In the genomic region with DNA sequence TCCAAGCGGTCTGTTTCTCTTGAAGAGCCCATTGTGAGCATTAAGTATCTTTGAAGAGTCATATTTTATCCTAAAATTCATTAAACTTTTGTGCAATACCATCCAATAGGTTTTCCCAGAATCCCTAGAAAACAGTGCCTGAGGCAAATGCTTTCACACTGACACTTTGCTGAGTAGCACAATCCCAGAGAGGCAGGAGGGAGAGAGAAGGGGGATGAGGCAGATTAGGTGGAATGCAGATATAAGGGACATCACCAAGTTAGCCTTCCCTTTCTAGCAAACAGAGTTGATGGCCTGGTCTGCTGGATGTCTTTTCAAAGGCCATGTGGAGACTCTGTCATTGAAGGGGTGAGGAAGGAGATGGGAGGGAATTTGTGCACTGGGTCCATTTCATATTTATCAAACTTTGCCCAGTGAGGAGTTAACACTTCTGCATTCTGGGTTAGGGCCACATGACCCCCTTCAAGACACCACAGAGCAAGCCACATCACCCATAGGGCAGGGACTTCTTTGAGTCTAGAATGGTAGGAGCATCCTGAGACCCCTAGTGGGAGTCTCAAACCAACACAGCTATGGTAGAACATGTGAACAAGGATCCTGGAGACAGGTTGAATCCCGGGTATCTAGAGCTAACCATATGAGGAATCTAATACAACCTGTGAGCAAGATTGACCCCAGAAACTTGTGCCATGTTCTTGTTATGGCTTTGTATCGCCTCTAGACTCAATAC, we compare ENCODE assay signal across 1 cellular context.
TF ChIP-seq lines count a peak whose summit lies in the region.

No MANE protein-coding gene starts in this region.

TF ChIP-seq in GM23338, 12 proteins besides CTCF, POLR2A, EP300 and RAD21 (continued from another document):
- TF ChIP-seq, protein P1, sequence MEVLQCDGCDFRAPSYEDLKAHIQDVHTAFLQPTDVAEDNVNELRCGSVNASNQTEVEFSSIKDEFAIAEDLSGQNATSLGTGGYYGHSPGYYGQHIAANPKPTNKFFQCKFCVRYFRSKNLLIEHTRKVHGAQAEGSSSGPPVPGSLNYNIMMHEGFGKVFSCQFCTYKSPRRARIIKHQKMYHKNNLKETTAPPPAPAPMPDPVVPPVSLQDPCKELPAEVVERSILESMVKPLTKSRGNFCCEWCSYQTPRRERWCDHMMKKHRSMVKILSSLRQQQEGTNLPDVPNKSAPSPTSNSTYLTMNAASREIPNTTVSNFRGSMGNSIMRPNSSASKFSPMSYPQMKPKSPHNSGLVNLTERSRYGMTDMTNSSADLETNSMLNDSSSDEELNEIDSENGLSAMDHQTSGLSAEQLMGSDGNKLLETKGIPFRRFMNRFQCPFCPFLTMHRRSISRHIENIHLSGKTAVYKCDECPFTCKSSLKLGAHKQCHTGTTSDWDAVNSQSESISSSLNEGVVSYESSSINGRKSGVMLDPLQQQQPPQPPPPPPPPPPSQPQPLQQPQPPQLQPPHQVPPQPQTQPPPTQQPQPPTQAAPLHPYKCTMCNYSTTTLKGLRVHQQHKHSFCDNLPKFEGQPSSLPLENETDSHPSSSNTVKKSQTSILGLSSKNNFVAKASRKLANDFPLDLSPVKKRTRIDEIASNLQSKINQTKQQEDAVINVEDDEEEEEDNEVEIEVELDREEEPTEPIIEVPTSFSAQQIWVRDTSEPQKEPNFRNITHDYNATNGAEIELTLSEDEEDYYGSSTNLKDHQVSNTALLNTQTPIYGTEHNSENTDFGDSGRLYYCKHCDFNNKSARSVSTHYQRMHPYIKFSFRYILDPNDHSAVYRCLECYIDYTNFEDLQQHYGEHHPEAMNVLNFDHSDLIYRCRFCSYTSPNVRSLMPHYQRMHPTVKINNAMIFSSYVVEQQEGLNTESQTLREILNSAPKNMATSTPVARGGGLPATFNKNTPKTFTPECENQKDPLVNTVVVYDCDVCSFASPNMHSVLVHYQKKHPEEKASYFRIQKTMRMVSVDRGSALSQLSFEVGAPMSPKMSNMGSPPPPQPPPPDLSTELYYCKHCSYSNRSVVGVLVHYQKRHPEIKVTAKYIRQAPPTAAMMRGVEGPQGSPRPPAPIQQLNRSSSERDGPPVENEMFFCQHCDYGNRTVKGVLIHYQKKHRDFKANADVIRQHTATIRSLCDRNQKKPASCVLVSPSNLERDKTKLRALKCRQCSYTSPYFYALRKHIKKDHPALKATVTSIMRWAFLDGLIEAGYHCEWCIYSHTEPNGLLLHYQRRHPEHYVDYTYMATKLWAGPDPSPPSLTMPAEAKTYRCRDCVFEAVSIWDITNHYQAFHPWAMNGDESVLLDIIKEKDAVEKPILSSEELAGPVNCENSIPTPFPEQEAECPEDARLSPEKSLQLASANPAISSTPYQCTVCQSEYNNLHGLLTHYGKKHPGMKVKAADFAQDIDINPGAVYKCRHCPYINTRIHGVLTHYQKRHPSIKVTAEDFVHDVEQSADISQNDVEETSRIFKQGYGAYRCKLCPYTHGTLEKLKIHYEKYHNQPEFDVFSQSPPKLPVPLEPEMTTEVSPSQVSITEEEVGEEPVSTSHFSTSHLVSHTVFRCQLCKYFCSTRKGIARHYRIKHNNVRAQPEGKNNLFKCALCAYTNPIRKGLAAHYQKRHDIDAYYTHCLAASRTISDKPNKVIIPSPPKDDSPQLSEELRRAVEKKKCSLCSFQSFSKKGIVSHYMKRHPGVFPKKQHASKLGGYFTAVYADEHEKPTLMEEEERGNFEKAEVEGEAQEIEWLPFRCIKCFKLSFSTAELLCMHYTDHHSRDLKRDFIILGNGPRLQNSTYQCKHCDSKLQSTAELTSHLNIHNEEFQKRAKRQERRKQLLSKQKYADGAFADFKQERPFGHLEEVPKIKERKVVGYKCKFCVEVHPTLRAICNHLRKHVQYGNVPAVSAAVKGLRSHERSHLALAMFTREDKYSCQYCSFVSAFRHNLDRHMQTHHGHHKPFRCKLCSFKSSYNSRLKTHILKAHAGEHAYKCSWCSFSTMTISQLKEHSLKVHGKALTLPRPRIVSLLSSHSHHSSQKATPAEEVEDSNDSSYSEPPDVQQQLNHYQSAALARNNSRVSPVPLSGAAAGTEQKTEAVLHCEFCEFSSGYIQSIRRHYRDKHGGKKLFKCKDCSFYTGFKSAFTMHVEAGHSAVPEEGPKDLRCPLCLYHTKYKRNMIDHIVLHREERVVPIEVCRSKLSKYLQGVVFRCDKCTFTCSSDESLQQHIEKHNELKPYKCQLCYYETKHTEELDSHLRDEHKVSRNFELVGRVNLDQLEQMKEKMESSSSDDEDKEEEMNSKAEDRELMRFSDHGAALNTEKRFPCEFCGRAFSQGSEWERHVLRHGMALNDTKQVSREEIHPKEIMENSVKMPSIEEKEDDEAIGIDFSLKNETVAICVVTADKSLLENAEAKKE (CRISPR knock-in tag; IDR thresholded peaks at IDR 0.05): no peak
- TF ChIP-seq POLR2AphosphoS5 (IDR thresholded peaks at IDR 0.05; ENCODE audit: low read depth) (no peak), CREB1 (CRISPR knock-in tag; IDR thresholded peaks at IDR 0.05; ENCODE audit: low read depth) (no peak), JUNB (IDR thresholded peaks at IDR 0.05; ENCODE audit: unreplicated experiment) (no peak), ZNF331 (CRISPR knock-in tag; IDR thresholded peaks at IDR 0.05; ENCODE audit: low read depth) (no peak), EZH2phosphoT487 (IDR thresholded peaks at IDR 0.05; ENCODE audit: unreplicated experiment) (no peak), NANOG (IDR thresholded peaks at IDR 0.05; ENCODE audit: borderline replicate concordance) (no peak)
- TF ChIP-seq, protein P2, sequence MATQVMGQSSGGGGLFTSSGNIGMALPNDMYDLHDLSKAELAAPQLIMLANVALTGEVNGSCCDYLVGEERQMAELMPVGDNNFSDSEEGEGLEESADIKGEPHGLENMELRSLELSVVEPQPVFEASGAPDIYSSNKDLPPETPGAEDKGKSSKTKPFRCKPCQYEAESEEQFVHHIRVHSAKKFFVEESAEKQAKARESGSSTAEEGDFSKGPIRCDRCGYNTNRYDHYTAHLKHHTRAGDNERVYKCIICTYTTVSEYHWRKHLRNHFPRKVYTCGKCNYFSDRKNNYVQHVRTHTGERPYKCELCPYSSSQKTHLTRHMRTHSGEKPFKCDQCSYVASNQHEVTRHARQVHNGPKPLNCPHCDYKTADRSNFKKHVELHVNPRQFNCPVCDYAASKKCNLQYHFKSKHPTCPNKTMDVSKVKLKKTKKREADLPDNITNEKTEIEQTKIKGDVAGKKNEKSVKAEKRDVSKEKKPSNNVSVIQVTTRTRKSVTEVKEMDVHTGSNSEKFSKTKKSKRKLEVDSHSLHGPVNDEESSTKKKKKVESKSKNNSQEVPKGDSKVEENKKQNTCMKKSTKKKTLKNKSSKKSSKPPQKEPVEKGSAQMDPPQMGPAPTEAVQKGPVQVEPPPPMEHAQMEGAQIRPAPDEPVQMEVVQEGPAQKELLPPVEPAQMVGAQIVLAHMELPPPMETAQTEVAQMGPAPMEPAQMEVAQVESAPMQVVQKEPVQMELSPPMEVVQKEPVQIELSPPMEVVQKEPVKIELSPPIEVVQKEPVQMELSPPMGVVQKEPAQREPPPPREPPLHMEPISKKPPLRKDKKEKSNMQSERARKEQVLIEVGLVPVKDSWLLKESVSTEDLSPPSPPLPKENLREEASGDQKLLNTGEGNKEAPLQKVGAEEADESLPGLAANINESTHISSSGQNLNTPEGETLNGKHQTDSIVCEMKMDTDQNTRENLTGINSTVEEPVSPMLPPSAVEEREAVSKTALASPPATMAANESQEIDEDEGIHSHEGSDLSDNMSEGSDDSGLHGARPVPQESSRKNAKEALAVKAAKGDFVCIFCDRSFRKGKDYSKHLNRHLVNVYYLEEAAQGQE (IDR thresholded peaks at IDR 0.05; ENCODE audit: unreplicated experiment): no peak
